1 cellular context compared by ENCODE assay signal in genomic region chr7:32047075-32047474, GRCh38.
TF ChIP-seq lines count a peak whose summit lies in the region.

No MANE protein-coding gene starts in this region.

TF ChIP-seq in HepG2, 621 proteins besides CTCF, POLR2A, EP300 and RAD21 (continued from another document):
- no peak for TF ChIP-seq ZNF280D (CRISPR knock-in tag; IDR thresholded peaks at IDR 0.05)
- TF ChIP-seq, protein P1, sequence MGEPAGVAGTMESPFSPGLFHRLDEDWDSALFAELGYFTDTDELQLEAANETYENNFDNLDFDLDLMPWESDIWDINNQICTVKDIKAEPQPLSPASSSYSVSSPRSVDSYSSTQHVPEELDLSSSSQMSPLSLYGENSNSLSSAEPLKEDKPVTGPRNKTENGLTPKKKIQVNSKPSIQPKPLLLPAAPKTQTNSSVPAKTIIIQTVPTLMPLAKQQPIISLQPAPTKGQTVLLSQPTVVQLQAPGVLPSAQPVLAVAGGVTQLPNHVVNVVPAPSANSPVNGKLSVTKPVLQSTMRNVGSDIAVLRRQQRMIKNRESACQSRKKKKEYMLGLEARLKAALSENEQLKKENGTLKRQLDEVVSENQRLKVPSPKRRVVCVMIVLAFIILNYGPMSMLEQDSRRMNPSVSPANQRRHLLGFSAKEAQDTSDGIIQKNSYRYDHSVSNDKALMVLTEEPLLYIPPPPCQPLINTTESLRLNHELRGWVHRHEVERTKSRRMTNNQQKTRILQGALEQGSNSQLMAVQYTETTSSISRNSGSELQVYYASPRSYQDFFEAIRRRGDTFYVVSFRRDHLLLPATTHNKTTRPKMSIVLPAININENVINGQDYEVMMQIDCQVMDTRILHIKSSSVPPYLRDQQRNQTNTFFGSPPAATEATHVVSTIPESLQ (CRISPR knock-in tag; conservative IDR thresholded peaks at IDR 0.05): no peak
- TF ChIP-seq SCMH1 (CRISPR knock-in tag; IDR thresholded peaks at IDR 0.05; ENCODE audit: borderline replicate concordance): no peak
- TF ChIP-seq LRRFIP1 (CRISPR knock-in tag; conservative IDR thresholded peaks at IDR 0.05): no peak
- no peak for TF ChIP-seq PCBP1 (IDR thresholded peaks at IDR 0.05; ENCODE audit: borderline replicate concordance, low read depth, low read length)
- no peak for TF ChIP-seq GATA4 (IDR thresholded peaks at IDR 0.05; ENCODE audit: borderline replicate concordance, low read depth)
